In genomic region chr2:217880891-217881290, GRCh38 we compare ENCODE assay signal across 1 cellular context.
TF ChIP-seq lines count a peak whose summit lies in the region.

No MANE protein-coding gene starts in this region.

TF ChIP-seq in K562, 482 proteins besides CTCF, POLR2A, EP300 and RAD21 (continued from another document):
- TF ChIP-seq PBX2 (CRISPR knock-in tag; IDR thresholded peaks at IDR 0.05; ENCODE audit: low read depth) (no peak), PBX2 (tag; conservative IDR thresholded peaks at IDR 0.05; ENCODE audit: low read depth) (no peak), KLF6 (CRISPR knock-in tag; IDR thresholded peaks at IDR 0.05; ENCODE audit: borderline replicate concordance) (no peak), GMEB1 (CRISPR knock-in tag; IDR thresholded peaks at IDR 0.05) (no peak), NFXL1 (CRISPR knock-in tag; IDR thresholded peaks at IDR 0.05) (no peak), ZC3H11A (IDR thresholded peaks at IDR 0.05; ENCODE audit: low read depth, low read length) (no peak), ZNF175 (CRISPR knock-in tag; IDR thresholded peaks at IDR 0.05; ENCODE audit: low read depth) (no peak), BCLAF1 (IDR thresholded peaks at IDR 0.05; ENCODE audit: borderline replicate concordance in 1 of 2, control insufficient read depth in 1 of 2, low read depth in 2 of 2, low read length in 1 of 2) (no peak), ZNF146 (CRISPR knock-in tag; IDR thresholded peaks at IDR 0.05; ENCODE audit: unreplicated experiment) (no peak), CBX8 (IDR thresholded peaks at IDR 0.05; ENCODE audit: borderline replicate concordance, extremely low read depth, low read depth, low read length, poor library complexity, severe bottlenecking) (no peak)
